11 cellular contexts compared by ENCODE assay signal in genomic region chr9:126788631-126789349, GRCh38. TPM values are rescaled to one million over a fixed set of nuclear protein-coding genes. Genes with fewer than 3 reads are reported as not detected.
DNase-seq lines count a peak whose midpoint lies in the region; ATAC-seq, FAIRE-seq and TF ChIP-seq lines count a peak whose summit lies in the region.
"Had no signal": no experiment of that assay in that cellular context is flagged by ENCODE, and none has a peak within 500 bp of the region (broad histone marks: within the 10 kb centered on the region; RNA-seq: fewer than 3 reads in every experiment).

No MANE protein-coding gene starts in this region.

- H3K9me3 Mint-ChIP-seq in GM23338: no peaks in the 10 kb centered on the region

- H3K18ac ChIP-seq in neuronal stem cell (ENCODE audit: low read length): no peak overlapping the region

- H3K4me2 ChIP-seq in GM23338 (no peak overlapping the region), K562 (ENCODE audit: insufficient read depth, low read length) (no peak overlapping the region), neuronal stem cell (ENCODE audit: insufficient read depth, low read length, poor library complexity, severe bottlenecking) (no peak overlapping the region)

- TF ChIP-seq CTCF in GM23338 (conservative IDR thresholded peaks at IDR 0.05; ENCODE audit: low read depth in 2 of 2) (no peak), K562 (IDR thresholded peaks at IDR 0.05 in 2 of 3, conservative IDR thresholded peaks at IDR 0.05 in 1 of 3; ENCODE audit: insufficient read depth in 2 of 3, low read depth in 1 of 3, low read length in 3 of 3) (no peak)

- no peaks in the 10 kb centered on the region for H3K4me1 ChIP-seq in GM23338 (ENCODE audit: insufficient read depth)
- H3K4me1 ChIP-seq in K562 (replicated peaks in 1 of 2; ENCODE audit: control insufficient read depth in 2 of 2, insufficient read depth in 2 of 2, low read length in 2 of 2): no peaks in the 10 kb centered on the region
- H3K4me1 ChIP-seq in neuronal stem cell (ENCODE audit: control insufficient read depth in 2 of 2, insufficient read depth in 1 of 2, low read depth in 1 of 2, low read length in 2 of 2): no peaks in the 10 kb centered on the region
- H3K4me1 ChIP-seq: pancreas had no signal

- no peak overlapping the region for H2BK12ac ChIP-seq in neuronal stem cell (ENCODE audit: low read length)

- H2AK5ac ChIP-seq in neuronal stem cell (ENCODE audit: low read depth, low read length): peak overlapping the region; percentile 48

- CTCF ChIA-PET in K562 (lab: Yijun Ruan, JAX; ENCODE audit: low intra/inter-chr PET ratio): no interaction called here

- H3K14ac ChIP-seq in neuronal stem cell (ENCODE audit: low read length): no peak overlapping the region

- BruUV-seq in K562 (replicated peaks; lab: Mats Ljungman, UMichigan): no TSS peak

- no peaks in the 10 kb centered on the region for H3K36me3 Mint-ChIP-seq in GM23338 (ENCODE audit: low read depth)

- no peak overlapping the region for H2BK120ac ChIP-seq in neuronal stem cell (ENCODE audit: low read depth, low read length)

- no peak for TF ChIP-seq POLR2A in K562 (conservative IDR thresholded peaks at IDR 0.05)

- no peak for DNase-seq in GM23338 (ENCODE audit: low spot score)
- DNase-seq in LHCN-M2 (ENCODE audit: low read depth): peak; percentile 83
- DNase-seq in K562 (ENCODE audit: extremely low read depth in 1 of 4, low spot score in 3 of 4): no peak
- DNase-seq in neuronal stem cell (ENCODE audit: low spot score): no peak
- no peak for DNase-seq in cerebellar cortex (ENCODE audit: low spot score)
- DNase-seq: DMS 273 treated with DMSO at 0.1 percent for 48 hours, NCI-H1694, pancreas had no signal

- in situ Hi-C loops in K562 (cut with MboI): no loop called here

- no peaks in the 10 kb centered on the region for H3K36me3 ChIP-seq in GM23338 (ENCODE audit: insufficient read depth)
- no peaks in the 10 kb centered on the region for H3K36me3 ChIP-seq in K562 (ENCODE audit: control insufficient read depth, insufficient read depth, low read length)
- no peaks in the 10 kb centered on the region for H3K36me3 ChIP-seq in neuronal stem cell (replicated peaks in 1 of 2; ENCODE audit: control insufficient read depth in 2 of 2, insufficient read depth in 2 of 2, low read length in 2 of 2)
- H3K36me3 ChIP-seq: pancreas had no signal

- H3K4ac ChIP-seq in neuronal stem cell (ENCODE audit: low read length): no peak overlapping the region

- no peaks in the 10 kb centered on the region for H3K9me3 ChIP-seq in K562 (replicated peaks; ENCODE audit: control insufficient read depth, insufficient read depth, low read depth, low read length)
- H3K9me3 ChIP-seq in neuronal stem cell (replicated peaks in 1 of 2; ENCODE audit: control insufficient read depth in 2 of 2, insufficient read depth in 1 of 2, low read depth in 1 of 2, low read length in 2 of 2): no peaks in the 10 kb centered on the region
- H3K9me3 ChIP-seq: pancreas had no signal

- 0 out of 3 replicates have a peak, but pooled peaks cover 2% of the 10 kb centered on the region for H3K4me1 Mint-ChIP-seq in GM23338

- peaks cover 2% of the 10 kb centered on the region for H3K79me1 ChIP-seq in neuronal stem cell (ENCODE audit: low read depth, low read length)

- no peak overlapping the region for H3K9ac ChIP-seq in K562 (ENCODE audit: insufficient read depth in 1 of 2, low read depth in 2 of 2, low read length in 2 of 2)
- H3K9ac ChIP-seq in neuronal stem cell (ENCODE audit: low read depth, low read length, poor library complexity): no peak overlapping the region

- peaks cover 7% of the 10 kb centered on the region for H3K27me3 Mint-ChIP-seq in GM23338 (ENCODE audit: insufficient read depth, low read depth, poor library complexity)

- no peak overlapping the region for H3K27ac ChIP-seq in GM23338 (ENCODE audit: low read depth)
- H3K27ac ChIP-seq in K562 (ENCODE audit: extremely low read depth, low read depth, low read length): no peak overlapping the region
- H3K27ac ChIP-seq in neuronal stem cell (replicated peaks; ENCODE audit: low read length): no peak overlapping the region
- H3K27ac ChIP-seq: pancreas had no signal

- H4K8ac ChIP-seq in neuronal stem cell (ENCODE audit: low read depth, low read length): no peak overlapping the region

- H3K9me1 ChIP-seq in K562 (ENCODE audit: control insufficient read depth, insufficient read depth, low read length): no peaks in the 10 kb centered on the region

- WGBS in K562 (ENCODE audit: insufficient coverage, low coverage, missing lambda C conversion rate): 0% methylated on average over 8 of the region's 9 CpGs
- no CpG with 5 or more reads among the region's 9 CpGs for WGBS in neuronal stem cell (ENCODE audit: extremely low coverage in 2 of 2, insufficient read length in 2 of 2, insufficient replicate concordance in 1 of 2), 2 donors

- no peak for ATAC-seq in GM23338
- ATAC-seq in K562: no peak
- no peak for ATAC-seq in GM21737 (IDR thresholded peaks at IDR 0.05; ENCODE audit: unreplicated experiment)
- no peak for ATAC-seq in HG03460 (IDR thresholded peaks at IDR 0.05; ENCODE audit: unreplicated experiment)
- ATAC-seq: pancreas had no signal

- H3K23ac ChIP-seq in neuronal stem cell (ENCODE audit: low read depth, low read length, poor library complexity): no peak overlapping the region

- H3K27me3 ChIP-seq in GM23338 (ENCODE audit: insufficient read depth) (no peaks in the 10 kb centered on the region), K562 (ENCODE audit: control insufficient read depth in 2 of 2, insufficient read depth in 2 of 2, low read length in 2 of 2) (peaks cover 39 to 56% of the 10 kb centered on the region in 2 experiments), neuronal stem cell (ENCODE audit: control insufficient read depth in 3 of 3, insufficient read depth in 3 of 3, low read depth in 1 of 3, low read length in 3 of 3) (peaks cover 0 to 62% (median 2%) of the 10 kb centered on the region in 3 experiments)
- H3K27me3 ChIP-seq: pancreas had no signal

- H4K91ac ChIP-seq in neuronal stem cell (ENCODE audit: low read depth, low read length, poor library complexity): no peak overlapping the region

- no peak for TF ChIP-seq RAD21 in K562 (CRISPR knock-in tag; conservative IDR thresholded peaks at IDR 0.05 in 1 of 2, IDR thresholded peaks at IDR 0.05 in 1 of 2)

- FAIRE-seq in K562 (lab: Jason Lieb, UNC): no peak
- FAIRE-seq: endometrium, pancreas had no signal

- H3K27ac Mint-ChIP-seq in GM23338: no peak overlapping the region

- no peaks in the 10 kb centered on the region for H3F3A ChIP-seq in GM23338 (replicated peaks; ENCODE audit: low read depth)

- H3K79me2 ChIP-seq in GM23338 (replicated peaks; ENCODE audit: insufficient read depth) (no peaks in the 10 kb centered on the region), K562 (ENCODE audit: control insufficient read depth, insufficient read depth, low read length) (no peaks in the 10 kb centered on the region)

- POLR2A ChIA-PET in K562 (lab: Yijun Ruan, JAX): interaction anchor here (0.6 to 1.0 kb wide), 4 partner anchors 14 to 1871 kb away, joined by 3 to 5 read pairs (median 4); no protein-coding TSS in a partner anchor

- H3K9me2 ChIP-seq in GM23338 (ENCODE audit: insufficient read depth): no peaks in the 10 kb centered on the region

- H3K4me3 ChIP-seq in GM23338 (no peak overlapping the region), K562 (no peak overlapping the region), neuronal stem cell (ENCODE audit: low read length in 2 of 2) (no peak overlapping the region)
- H3K4me3 ChIP-seq: pancreas had no signal

- H4K20me1 ChIP-seq in GM23338 (replicated peaks; ENCODE audit: insufficient read depth) (no peaks in the 10 kb centered on the region), K562 (replicated peaks; ENCODE audit: control insufficient read depth, insufficient read depth, low read length) (no peaks in the 10 kb centered on the region; the same call in 1 of the 2 replicates)

- intact Hi-C loops in K562 (cut with micrococcal nuclease): no loop called here

- H2BK15ac ChIP-seq in neuronal stem cell (ENCODE audit: low read length): no peak overlapping the region

- no peak overlapping the region for H2BK5ac ChIP-seq in neuronal stem cell (ENCODE audit: low read length)

- no peak for TF ChIP-seq EP300 in K562 (IDR thresholded peaks at IDR 0.05; ENCODE audit: low read length)

- H2AFZ ChIP-seq in GM23338 (0 out of 2 replicates have a peak overlapping the region, but pooled peaks have one; percentile 32), K562 (ENCODE audit: low read depth, low read length) (no peak overlapping the region), neuronal stem cell (ENCODE audit: low read length) (no peak overlapping the region)

- no peak overlapping the region for H3K4me3 Mint-ChIP-seq in GM23338

TF ChIP-seq in K562, 482 proteins besides CTCF, POLR2A, EP300 and RAD21 (continues in another document):
- TF ChIP-seq KLF13 (tag; IDR thresholded peaks at IDR 0.05; ENCODE audit: borderline replicate concordance, low read depth) (no peak), NELFE (IDR thresholded peaks at IDR 0.05; ENCODE audit: insufficient read depth, insufficient read length) (no peak)

RNA-seq across cellular contexts. Expression of gene ZBTB43, which starts 16.1 kb away (rescaled TPM):
- total RNA-seq in GM23338 (2014; rRNA removed; shearing (Covaris generic)): 11.8 and 12.7 TPM in 2 replicates
- 8.8 and 9.7 TPM in 2 replicates for polyA plus RNA-seq in GM23338 (2016; fragmentation: Nextera tagmentation; extraction: Ambion mirVana)
- 8.3 and 12.3 TPM in 2 replicates for total RNA-seq in LHCN-M2 (2014; rRNA removed)
- 3.9 TPM for polyA plus RNA-seq in LHCN-M2 (2012)
- 11.0 and 26.1 TPM in 2 replicates for total RNA-seq in K562 (2011; cell fraction: chromatin; rRNA removed; ENCODE audit: low replicate concordance)
- total RNA-seq in K562 (2011; cell fraction: nucleolus; rRNA removed): 8.8 and 20.3 TPM in 2 replicates
- total RNA-seq in K562 (2011; cell fraction: nucleoplasm; rRNA removed): 14.2 and 18.7 TPM in 2 replicates
- 6.0 and 6.9 TPM in 2 replicates for total RNA-seq in K562 (2014; rRNA removed)
- total RNA-seq in K562 (2014; rRNA removed; fragmentation: Illumina TruSeq; extraction: Trizol): 9.1 and 10.3 TPM in 2 replicates
- 9.5 and 13.3 TPM in 2 replicates for total RNA-seq in K562 (2015; rRNA removed; fragmentation: Illumina TruSeq; extraction: Trizol)
- total RNA-seq in K562 (2021): 8.7 and 15.0 TPM in 2 replicates
- 11.9 and 13.8 TPM in 2 replicates for polyA plus RNA-seq in K562 (2011; rRNA removed)
- 4.4 and 6.5 TPM in 2 replicates for polyA plus RNA-seq in K562 (2011; cell fraction: cytosol; rRNA removed)
- 5.8 and 10.6 TPM in 2 replicates for polyA plus RNA-seq in K562 (2011; cell fraction: nucleus; rRNA removed)
- polyA plus RNA-seq in K562 (2012): 4.8 TPM in 2 replicates
- polyA plus RNA-seq in K562 (2014; fragmentation: Illumina TruSeq; extraction: Trizol): 8.2 and 17.2 TPM in 2 replicates
- 1 to 10 TPM; 3.9 to 5.5 TPM for polyA plus RNA-seq in K562 (2014; fragmentation: Nextera tagmentation; extraction: Ambion mirVana)
- 6.6 and 7.1 TPM in 2 replicates for polyA plus RNA-seq in K562 (2014; rRNA removed)
- polyA minus RNA-seq in K562 (2011; rRNA and poly(A)+ RNA removed): 10.3 and 10.4 TPM in 2 replicates
- 7.1 and 7.2 TPM in 2 replicates for polyA minus RNA-seq in K562 (2011; cell fraction: cytosol; rRNA and poly(A)+ RNA removed)
- 9.7 and 11.2 TPM in 2 replicates for polyA minus RNA-seq in K562 (2011; cell fraction: nucleus; rRNA and poly(A)+ RNA removed)
- polyA plus RNA-seq in neuronal stem cell (2013, experiment 1 of 2): 7.0 TPM
- 7.9 TPM for polyA plus RNA-seq in neuronal stem cell (2013, experiment 2 of 2)
